ENCODE assay signal across 1 cellular context in genomic region chr16:11260596-11260966, GRCh38.
TF ChIP-seq lines count a peak whose summit lies in the region.

No MANE protein-coding gene starts in this region.

TF ChIP-seq in WTC11, 78 proteins besides CTCF, POLR2A, EP300 and RAD21:
- TF ChIP-seq ZNF671 (CRISPR knock-in tag; IDR thresholded peaks at IDR 0.05) (no peak), ZNF281 (CRISPR knock-in tag; IDR thresholded peaks at IDR 0.05) (no peak), ZSCAN18 (CRISPR knock-in tag; IDR thresholded peaks at IDR 0.05) (no peak), RELA (CRISPR knock-in tag; IDR thresholded peaks at IDR 0.05; ENCODE audit: borderline replicate concordance) (no peak), NFATC4 (CRISPR knock-in tag; IDR thresholded peaks at IDR 0.05) (no peak), ESRRA (CRISPR knock-in tag; IDR thresholded peaks at IDR 0.05; ENCODE audit: borderline replicate concordance) (no peak), IRF1 (CRISPR knock-in tag; IDR thresholded peaks at IDR 0.05) (no peak), SMAD3 (CRISPR knock-in tag; IDR thresholded peaks at IDR 0.05; ENCODE audit: borderline replicate concordance) (no peak), MYBL2 (CRISPR knock-in tag; IDR thresholded peaks at IDR 0.05) (no peak), NFYB (CRISPR knock-in tag; conservative IDR thresholded peaks at IDR 0.05; ENCODE audit: low read depth) (no peak), PREB (CRISPR knock-in tag; IDR thresholded peaks at IDR 0.05; ENCODE audit: borderline replicate concordance) (no peak), ZNF121 (CRISPR knock-in tag; IDR thresholded peaks at IDR 0.05) (no peak)
